In the genomic region with DNA sequence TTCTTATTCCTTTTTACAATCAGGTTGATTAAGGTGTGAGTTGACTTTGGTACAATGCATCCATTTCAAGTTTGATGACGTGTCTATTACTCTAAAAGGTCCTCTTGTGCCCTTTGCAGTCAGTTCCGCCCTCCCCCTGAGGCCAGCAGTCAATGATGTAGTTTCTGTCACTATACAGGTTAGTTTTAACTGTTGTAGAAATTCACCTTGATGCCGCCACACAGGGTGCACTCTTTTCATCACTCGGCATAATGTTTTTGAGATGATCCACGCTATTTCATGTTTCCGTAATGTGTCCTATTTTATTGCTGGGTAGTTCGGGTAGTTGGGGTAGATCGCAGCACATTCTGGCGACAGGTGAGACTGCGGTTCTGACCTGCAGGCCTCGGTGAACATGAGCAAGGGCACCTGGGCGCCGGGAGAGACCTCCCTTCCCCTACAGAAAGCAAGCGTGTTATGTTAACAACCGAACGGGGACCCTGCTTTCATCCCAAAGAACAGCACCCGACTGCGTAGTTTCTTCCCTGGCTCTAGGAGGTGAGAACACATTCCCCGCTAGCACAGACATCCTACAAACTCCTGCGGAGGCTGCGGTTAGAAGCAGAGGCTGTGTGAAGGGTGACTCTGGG, we compare ENCODE assay signal across 8 cellular contexts. TPM values are rescaled to one million over a fixed set of nuclear protein-coding genes. Genes with fewer than 3 reads are reported as not detected.
A peak's percentile ranks its signal among the peaks of the same experiment; 100 is the strongest.
DNase-seq lines count a peak whose midpoint lies in the region; ATAC-seq, FAIRE-seq and TF ChIP-seq lines count a peak whose summit lies in the region.
"Not testable (repeated sequence)": the region's sequence is repeated elsewhere in the genome, so short reads cannot be mapped to it uniquely, and the experiment has no call there.

No MANE protein-coding gene starts in this region.

- peak; percentile 18 for ATAC-seq in GM21423 (IDR thresholded peaks at IDR 0.05; ENCODE audit: unreplicated experiment)
- peak; percentile 4 for ATAC-seq in HG03060 (IDR thresholded peaks at IDR 0.05; ENCODE audit: low read depth, unreplicated experiment)
- peak; percentile 16 to 48 (median 30) for ATAC-seq in right lobe of liver

- not testable (repeated sequence) for DNase-seq in AG09309 (ENCODE audit: low read depth); OCI-LY7 (ENCODE audit: low spot score); endothelial cell of umbilical vein (ENCODE audit: low read depth, low spot score); right lobe of liver; smooth muscle cell (lab: John Stamatoyannopoulos, UW; ENCODE audit: unreplicated experiment)

- H3K27ac ChIP-seq in OCI-LY7 (ENCODE audit: low read depth, low read length, poor library complexity, severe bottlenecking): peak overlapping the region; percentile 28
- H3K27ac ChIP-seq in endothelial cell of umbilical vein (ENCODE audit: insufficient read depth, low read depth, low read length): not testable (repeated sequence)
- H3K27ac ChIP-seq in right lobe of liver: peak overlapping the region in 1 of 3 donors; percentile 55
- peak overlapping the region; percentile 66 for H3K27ac ChIP-seq in smooth muscle cell (ENCODE audit: low read depth)

- H3K4me3 ChIP-seq in AG09309 (ENCODE audit: control insufficient read depth, low read depth, low read length) (peak overlapping the region; percentile 41), OCI-LY7 (ENCODE audit: low read depth, low read length, poor library complexity, severe bottlenecking) (peak overlapping the region; percentile 49), endothelial cell of umbilical vein (replicated peaks in 1 of 3; ENCODE audit: insufficient read depth in 1 of 3, low read depth in 1 of 3, low read length in 3 of 3) (peak overlapping the region in 2 of 3 experiments; percentile 10 to 24), right lobe of liver (peak overlapping the region in 2 of 3 donors; percentile 43 to 45), smooth muscle cell (peak overlapping the region; percentile 56)

- not testable (repeated sequence) for BruUV-seq in OCI-LY7 (replicated peaks; lab: Mats Ljungman, UMichigan); endothelial cell of umbilical vein (replicated peaks; lab: Mats Ljungman, UMichigan)

- CTCF ChIA-PET in OCI-LY7 (lab: Charles Lee; ENCODE audit: unreplicated experiment); endothelial cell of umbilical vein (lab: Charles Lee): not testable (repeated sequence)

- not testable (repeated sequence) for H3K9me2 ChIP-seq in OCI-LY7 (ENCODE audit: insufficient read depth, low read length)

- TF ChIP-seq CTCF in AG09309 (IDR thresholded peaks at IDR 0.05; ENCODE audit: control insufficient read depth, insufficient read depth, low read depth, low read length, missing control alignments); OCI-LY7 (conservative IDR thresholded peaks at IDR 0.05; ENCODE audit: low read length); endothelial cell of umbilical vein (IDR thresholded peaks at IDR 0.05; ENCODE audit: extremely low read depth in 1 of 2, insufficient read depth in 1 of 2, low read depth in 1 of 2, low read length in 2 of 2); right lobe of liver (IDR thresholded peaks at IDR 0.05); smooth muscle cell (IDR thresholded peaks at IDR 0.05; ENCODE audit: borderline replicate concordance, insufficient read depth, poor library complexity, severe bottlenecking): not testable (repeated sequence)

- POLR2A ChIA-PET in OCI-LY7 (lab: Charles Lee) (interaction anchor here (0.6 to 0.9 kb wide), 3 partner anchors 184 to 582 kb away, joined by 3 to 5 read pairs (median 3); no protein-coding TSS in a partner anchor), endothelial cell of umbilical vein (lab: Charles Lee) (interaction anchor here (0.6 kb wide), 1 partner anchor 1052 kb away, joined by 5 read pairs; no protein-coding TSS in a partner anchor)

- H3K4me1 Mint-ChIP-seq in activated naive CD4-positive, alpha-beta T cell treated with anti-CD3 and anti-CD28 coated beads, Interleukin-2, amount 50 U/mL, for 24 hours: not testable (repeated sequence)

- TF ChIP-seq POLR2A in endothelial cell of umbilical vein (IDR thresholded peaks at IDR 0.05; ENCODE audit: low read depth, low read length); right lobe of liver (IDR thresholded peaks at IDR 0.05): not testable (repeated sequence)

- not testable (repeated sequence) for H3K27me3 Mint-ChIP-seq in activated naive CD4-positive, alpha-beta T cell treated with anti-CD3 and anti-CD28 coated beads, Interleukin-2, amount 50 U/mL, for 24 hours

- not testable (repeated sequence) for H3F3A ChIP-seq in smooth muscle cell (ENCODE audit: low read depth)

- H3K4me2 ChIP-seq in OCI-LY7 (ENCODE audit: low read length): peak overlapping the region; percentile 52
- H3K4me2 ChIP-seq in endothelial cell of umbilical vein (ENCODE audit: insufficient read depth, low read length): not testable (repeated sequence)
- H3K4me2 ChIP-seq in smooth muscle cell: peak overlapping the region; percentile 88

- H3K27me3 ChIP-seq in endothelial cell of umbilical vein (ENCODE audit: control insufficient read depth in 2 of 2, insufficient read depth in 2 of 2, low read length in 2 of 2); right lobe of liver; smooth muscle cell (ENCODE audit: low read depth): not testable (repeated sequence)

- not testable (repeated sequence) for H3K9me3 ChIP-seq in OCI-LY7 (ENCODE audit: low read length); endothelial cell of umbilical vein (replicated peaks; ENCODE audit: control insufficient read depth, insufficient read depth, low read length); right lobe of liver; smooth muscle cell (replicated peaks; ENCODE audit: low read depth)

- H3K27ac Mint-ChIP-seq in activated naive CD4-positive, alpha-beta T cell treated with anti-CD3 and anti-CD28 coated beads, Interleukin-2, amount 50 U/mL, for 24 hours: peak overlapping the region; percentile 99

- intact Hi-C loops in OCI-LY7 (cut with micrococcal nuclease; ENCODE audit: unreplicated experiment); endothelial cell of umbilical vein (cut with micrococcal nuclease); right lobe of liver (cut with DNase I): not testable (repeated sequence)

- H2AFZ ChIP-seq in OCI-LY7 (ENCODE audit: low read length); endothelial cell of umbilical vein (ENCODE audit: low read depth, low read length); smooth muscle cell (ENCODE audit: low read depth): not testable (repeated sequence)

- H3K4me3 Mint-ChIP-seq in activated naive CD4-positive, alpha-beta T cell treated with anti-CD3 and anti-CD28 coated beads, Interleukin-2, amount 50 U/mL, for 24 hours: peak overlapping the region; percentile 86

- WGBS in right lobe of liver (ENCODE audit: insufficient coverage, low coverage, low lambda C conversion rate, missing lambda C conversion rate): 23% methylated on average over 6 of the region's 21 CpGs
- 13% methylated on average over 7 of the region's 21 CpGs for WGBS in smooth muscle cell (ENCODE audit: low lambda C conversion rate)

- H3K4me1 ChIP-seq in OCI-LY7 (ENCODE audit: insufficient read depth, low read length, poor library complexity, severe bottlenecking); endothelial cell of umbilical vein (ENCODE audit: control insufficient read depth, extremely low read depth, insufficient read depth, low read length); right lobe of liver; smooth muscle cell (ENCODE audit: low read depth): not testable (repeated sequence)

- dilution Hi-C loops in endothelial cell of umbilical vein (cut with MboI; ENCODE audit: extremely low pct_ligation_motif_present, low sequenced_read_pairs): not testable (repeated sequence)

- FAIRE-seq in endothelial cell of umbilical vein (lab: Jason Lieb, UNC): not testable (repeated sequence)

- H4K20me1 ChIP-seq in OCI-LY7 (ENCODE audit: insufficient read depth, low read length); endothelial cell of umbilical vein (replicated peaks; ENCODE audit: control insufficient read depth, extremely low read depth, insufficient read depth, low read length); smooth muscle cell (ENCODE audit: low read depth): not testable (repeated sequence)

- not testable (repeated sequence) for H3K9ac ChIP-seq in endothelial cell of umbilical vein (replicated peaks; ENCODE audit: extremely low read depth, insufficient read depth, low read length); smooth muscle cell (ENCODE audit: low read depth)

- not testable (repeated sequence) for H3K36me3 Mint-ChIP-seq in activated naive CD4-positive, alpha-beta T cell treated with anti-CD3 and anti-CD28 coated beads, Interleukin-2, amount 50 U/mL, for 24 hours

- not testable (repeated sequence) for H3K9me1 ChIP-seq in endothelial cell of umbilical vein (replicated peaks; ENCODE audit: control insufficient read depth, extremely low read depth, insufficient read depth, low read length)

- H3K79me2 ChIP-seq in OCI-LY7 (ENCODE audit: insufficient read depth, low read depth, low read length); endothelial cell of umbilical vein (ENCODE audit: control insufficient read depth, insufficient read depth, low read length); smooth muscle cell (ENCODE audit: low read depth): not testable (repeated sequence)

- not testable (repeated sequence) for H3K36me3 ChIP-seq in OCI-LY7 (ENCODE audit: insufficient read depth, low read length); endothelial cell of umbilical vein (ENCODE audit: control insufficient read depth in 2 of 2, extremely low read depth in 1 of 2, insufficient read depth in 2 of 2, low read length in 2 of 2); right lobe of liver; smooth muscle cell (ENCODE audit: low read depth)

- not testable (repeated sequence) for H3K9me3 Mint-ChIP-seq in activated naive CD4-positive, alpha-beta T cell treated with anti-CD3 and anti-CD28 coated beads, Interleukin-2, amount 50 U/mL, for 24 hours

RNA-seq across cellular contexts. Expression of gene NBPF20, which starts 39.4 kb away (rescaled TPM):
- 3.8 and 4.4 TPM in 2 replicates for total RNA-seq in OCI-LY7 (2014; rRNA removed; shearing (Covaris generic))
- 6.5 and 6.7 TPM in 2 replicates for total RNA-seq in OCI-LY7 (2022)
- 5.0 and 5.3 TPM in 2 replicates for total RNA-seq in endothelial cell of umbilical vein
- 2.6 TPM in 2 replicates for polyA plus RNA-seq in endothelial cell of umbilical vein
- 2.0 and 2.6 TPM in 2 replicates for polyA plus RNA-seq in endothelial cell of umbilical vein (2011; cell fraction: cytosol; rRNA removed)
- 9.3 and 10.6 TPM in 2 replicates for polyA plus RNA-seq in endothelial cell of umbilical vein (2011; cell fraction: nucleus; rRNA removed)
- polyA plus RNA-seq in endothelial cell of umbilical vein (2012): 2.4 and 3.8 TPM in 2 replicates
- 6.9 and 7.0 TPM in 2 replicates for polyA minus RNA-seq in endothelial cell of umbilical vein
- 3.1 TPM for polyA minus RNA-seq in endothelial cell of umbilical vein (2011; cell fraction: cytosol; rRNA and poly(A)+ RNA removed)
- polyA minus RNA-seq in endothelial cell of umbilical vein (2011; cell fraction: nucleus; rRNA and poly(A)+ RNA removed): 7.4 and 9.7 TPM in 2 replicates
- 10 to 100 TPM in 2 of 6 experiments, 1 to 10 TPM in 4; 4.0 to 12.4 (median 5.8) TPM for total RNA-seq in right lobe of liver
- total RNA-seq in smooth muscle cell: 2.6 and 3.3 TPM in 2 replicates
- polyA plus RNA-seq in smooth muscle cell: 0.91 and 1.7 TPM in 2 replicates
